Comparison of ENCODE assay signal across 1 cellular context in the genomic region with DNA sequence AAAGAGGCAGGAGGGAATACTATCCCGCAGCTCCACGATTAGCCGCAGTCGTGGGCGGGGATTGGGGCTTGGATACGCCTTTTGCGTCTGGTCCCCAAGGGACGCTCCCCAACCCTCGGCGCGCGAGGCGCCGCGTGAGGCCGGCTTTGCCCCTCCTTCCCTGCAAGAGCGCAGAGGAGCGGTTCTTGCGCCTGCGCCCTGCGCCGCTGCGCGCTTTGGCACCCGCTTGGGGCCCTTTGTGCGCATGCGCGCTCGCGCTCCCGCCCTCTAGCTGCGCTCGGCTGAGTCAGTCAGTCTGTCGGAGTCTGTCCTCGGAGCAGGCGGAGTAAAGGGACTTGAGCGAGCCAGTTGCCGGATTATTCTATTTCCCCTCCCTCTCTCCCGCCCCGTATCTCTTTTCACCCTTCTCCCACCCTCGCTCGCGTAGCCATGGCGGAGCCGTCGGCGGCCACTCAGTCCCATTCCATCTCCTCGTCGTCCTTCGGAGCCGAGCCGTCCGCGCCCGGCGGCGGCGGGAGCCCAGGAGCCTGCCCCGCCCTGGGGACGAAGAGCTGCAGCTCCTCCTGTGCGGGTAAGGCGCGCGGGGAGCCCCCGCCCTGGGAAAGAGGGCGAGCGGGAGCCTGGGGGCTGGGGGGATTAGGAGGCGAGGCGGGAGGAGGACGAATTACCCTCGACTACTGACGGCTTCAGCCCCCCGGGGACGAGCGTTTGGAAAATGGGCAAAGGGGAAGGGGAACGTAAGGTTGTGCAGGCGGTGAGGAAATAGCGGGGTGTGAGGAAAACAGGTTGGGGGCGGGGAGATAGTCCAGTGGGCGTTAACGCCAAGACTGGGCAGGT.
TF ChIP-seq lines count a peak whose summit lies in the region.

Gene RTN3, plus strand, starts transcription at position 293 of the 837 bp plus-strand sequence. Its CDS starts 137 bp downstream, at position 430.

TF ChIP-seq in HepG2, 621 proteins besides CTCF, POLR2A, EP300 and RAD21 (continued from another document and continues in another):
- TF ChIP-seq ZGPAT (CRISPR knock-in tag; IDR thresholded peaks at IDR 0.05) (peak; percentile 55), ZSCAN31 (CRISPR knock-in tag; IDR thresholded peaks at IDR 0.05; ENCODE audit: low read depth) (peak; percentile 52; the same call in 1 of the 2 replicates), HOXA5 (CRISPR knock-in tag; IDR thresholded peaks at IDR 0.05) (peak; percentile 40; the same call in 1 of the 2 replicates), ZMAT3 (CRISPR knock-in tag; conservative IDR thresholded peaks at IDR 0.05) (peak; percentile 79), SMARCC2 (IDR thresholded peaks at IDR 0.05) (no peak), AKAP8 (CRISPR knock-in tag; IDR thresholded peaks at IDR 0.05) (no peak), NONO (IDR thresholded peaks at IDR 0.05) (no peak), NONO (CRISPR knock-in tag; conservative IDR thresholded peaks at IDR 0.05) (0 out of 2 replicates have a peak, but pooled peaks have one; percentile 44), ZNF567 (CRISPR knock-in tag; IDR thresholded peaks at IDR 0.05; ENCODE audit: borderline replicate concordance) (no peak), ZNF704 (CRISPR knock-in tag; IDR thresholded peaks at IDR 0.05; ENCODE audit: borderline replicate concordance) (no peak; the same call in 1 of the 2 replicates), RARA (CRISPR knock-in tag; IDR thresholded peaks at IDR 0.05) (peak; percentile 20), ASH2L (IDR thresholded peaks at IDR 0.05; ENCODE audit: insufficient read length, low read depth, low read length) (peak; percentile 90), FLYWCH1 (CRISPR knock-in tag; IDR thresholded peaks at IDR 0.05) (no peak), GMEB1 (CRISPR knock-in tag; IDR thresholded peaks at IDR 0.05; ENCODE audit: borderline replicate concordance) (peak; percentile 67), FOXK1 (CRISPR knock-in tag; IDR thresholded peaks at IDR 0.05; ENCODE audit: borderline replicate concordance, low read depth) (peak; percentile 25; the same call in 1 of the 2 replicates), NFYB (CRISPR knock-in tag; IDR thresholded peaks at IDR 0.05) (peak; percentile 29; the same call in 1 of the 2 replicates), GATAD2A (CRISPR knock-in tag; IDR thresholded peaks at IDR 0.05) (no peak), ZSCAN9 (CRISPR knock-in tag; IDR thresholded peaks at IDR 0.05; ENCODE audit: borderline replicate concordance) (0 out of 2 replicates have a peak, but pooled peaks have one; percentile 32), NPAS2 (CRISPR knock-in tag; IDR thresholded peaks at IDR 0.05; ENCODE audit: borderline replicate concordance) (no peak), SIN3A (IDR thresholded peaks at IDR 0.05; ENCODE audit: borderline replicate concordance, low read depth, low read length) (peak; percentile 44; the same call in 1 of the 2 replicates), ETV6 (CRISPR knock-in tag; conservative IDR thresholded peaks at IDR 0.05) (peak; percentile 38; the same call in 1 of the 2 replicates), GATA4 (IDR thresholded peaks at IDR 0.05; ENCODE audit: borderline replicate concordance, low read depth) (peak; percentile 65; the same call in 1 of the 2 replicates), ZBTB34 (CRISPR knock-in tag; IDR thresholded peaks at IDR 0.05) (no peak), CC2D1A (CRISPR knock-in tag; IDR thresholded peaks at IDR 0.05) (0 out of 2 replicates have a peak, but pooled peaks have one; percentile 56), NFAT5 (CRISPR knock-in tag; IDR thresholded peaks at IDR 0.05) (peak; percentile 42; the same call in 1 of the 2 replicates), SSRP1 (CRISPR knock-in tag; IDR thresholded peaks at IDR 0.05) (no peak), ZFP37 (CRISPR knock-in tag; IDR thresholded peaks at IDR 0.05; ENCODE audit: borderline replicate concordance) (peak; percentile 31; the same call in 1 of the 2 replicates), DR1 (CRISPR knock-in tag; IDR thresholded peaks at IDR 0.05) (0 out of 2 replicates have a peak, but pooled peaks have one; percentile 29), YEATS4 (CRISPR knock-in tag; IDR thresholded peaks at IDR 0.05; ENCODE audit: borderline replicate concordance) (no peak)
- TF ChIP-seq, protein P1, sequence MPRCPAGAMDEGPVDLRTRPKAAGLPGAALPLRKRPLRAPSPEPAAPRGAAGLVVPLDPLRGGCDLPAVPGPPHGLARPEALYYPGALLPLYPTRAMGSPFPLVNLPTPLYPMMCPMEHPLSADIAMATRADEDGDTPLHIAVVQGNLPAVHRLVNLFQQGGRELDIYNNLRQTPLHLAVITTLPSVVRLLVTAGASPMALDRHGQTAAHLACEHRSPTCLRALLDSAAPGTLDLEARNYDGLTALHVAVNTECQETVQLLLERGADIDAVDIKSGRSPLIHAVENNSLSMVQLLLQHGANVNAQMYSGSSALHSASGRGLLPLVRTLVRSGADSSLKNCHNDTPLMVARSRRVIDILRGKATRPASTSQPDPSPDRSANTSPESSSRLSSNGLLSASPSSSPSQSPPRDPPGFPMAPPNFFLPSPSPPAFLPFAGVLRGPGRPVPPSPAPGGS (CRISPR knock-in tag; IDR thresholded peaks at IDR 0.05) = no peak
- TF ChIP-seq, protein P2, sequence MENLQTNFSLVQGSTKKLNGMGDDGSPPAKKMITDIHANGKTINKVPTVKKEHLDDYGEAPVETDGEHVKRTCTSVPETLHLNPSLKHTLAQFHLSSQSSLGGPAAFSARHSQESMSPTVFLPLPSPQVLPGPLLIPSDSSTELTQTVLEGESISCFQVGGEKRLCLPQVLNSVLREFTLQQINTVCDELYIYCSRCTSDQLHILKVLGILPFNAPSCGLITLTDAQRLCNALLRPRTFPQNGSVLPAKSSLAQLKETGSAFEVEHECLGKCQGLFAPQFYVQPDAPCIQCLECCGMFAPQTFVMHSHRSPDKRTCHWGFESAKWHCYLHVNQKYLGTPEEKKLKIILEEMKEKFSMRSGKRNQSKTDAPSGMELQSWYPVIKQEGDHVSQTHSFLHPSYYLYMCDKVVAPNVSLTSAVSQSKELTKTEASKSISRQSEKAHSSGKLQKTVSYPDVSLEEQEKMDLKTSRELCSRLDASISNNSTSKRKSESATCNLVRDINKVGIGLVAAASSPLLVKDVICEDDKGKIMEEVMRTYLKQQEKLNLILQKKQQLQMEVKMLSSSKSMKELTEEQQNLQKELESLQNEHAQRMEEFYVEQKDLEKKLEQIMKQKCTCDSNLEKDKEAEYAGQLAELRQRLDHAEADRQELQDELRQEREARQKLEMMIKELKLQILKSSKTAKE (CRISPR knock-in tag; IDR thresholded peaks at IDR 0.05; ENCODE audit: borderline replicate concordance) = no peak
- TF ChIP-seq, protein P3, sequence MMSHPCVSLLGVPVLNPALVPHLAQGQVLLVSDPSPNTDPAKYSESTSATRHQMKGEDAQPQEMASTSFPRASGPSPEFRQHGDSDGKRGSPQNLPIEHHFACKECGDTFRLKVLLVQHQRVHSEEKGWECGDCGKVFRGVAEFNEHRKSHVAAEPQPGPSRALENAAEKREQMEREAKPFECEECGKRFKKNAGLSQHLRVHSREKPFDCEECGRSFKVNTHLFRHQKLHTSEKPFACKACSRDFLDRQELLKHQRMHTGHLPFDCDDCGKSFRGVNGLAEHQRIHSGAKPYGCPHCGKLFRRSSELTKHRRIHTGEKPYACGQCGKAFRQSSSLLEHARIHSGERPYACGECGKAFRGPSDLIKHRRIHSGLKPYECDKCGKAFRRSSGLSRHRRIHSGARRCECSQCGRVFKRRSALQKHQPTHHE (CRISPR knock-in tag; IDR thresholded peaks at IDR 0.05; ENCODE audit: borderline replicate concordance) = peak; percentile 26; the same call in 1 of the 2 replicates
- TF ChIP-seq, protein P4, sequence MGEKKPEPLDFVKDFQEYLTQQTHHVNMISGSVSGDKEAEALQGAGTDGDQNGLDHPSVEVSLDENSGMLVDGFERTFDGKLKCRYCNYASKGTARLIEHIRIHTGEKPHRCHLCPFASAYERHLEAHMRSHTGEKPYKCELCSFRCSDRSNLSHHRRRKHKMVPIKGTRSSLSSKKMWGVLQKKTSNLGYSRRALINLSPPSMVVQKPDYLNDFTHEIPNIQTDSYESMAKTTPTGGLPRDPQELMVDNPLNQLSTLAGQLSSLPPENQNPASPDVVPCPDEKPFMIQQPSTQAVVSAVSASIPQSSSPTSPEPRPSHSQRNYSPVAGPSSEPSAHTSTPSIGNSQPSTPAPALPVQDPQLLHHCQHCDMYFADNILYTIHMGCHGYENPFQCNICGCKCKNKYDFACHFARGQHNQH (CRISPR knock-in tag; IDR thresholded peaks at IDR 0.05) = peak; percentile 78
- TF ChIP-seq, protein P5, sequence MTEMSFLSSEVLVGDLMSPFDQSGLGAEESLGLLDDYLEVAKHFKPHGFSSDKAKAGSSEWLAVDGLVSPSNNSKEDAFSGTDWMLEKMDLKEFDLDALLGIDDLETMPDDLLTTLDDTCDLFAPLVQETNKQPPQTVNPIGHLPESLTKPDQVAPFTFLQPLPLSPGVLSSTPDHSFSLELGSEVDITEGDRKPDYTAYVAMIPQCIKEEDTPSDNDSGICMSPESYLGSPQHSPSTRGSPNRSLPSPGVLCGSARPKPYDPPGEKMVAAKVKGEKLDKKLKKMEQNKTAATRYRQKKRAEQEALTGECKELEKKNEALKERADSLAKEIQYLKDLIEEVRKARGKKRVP (CRISPR knock-in tag; IDR thresholded peaks at IDR 0.05) = peak in 1 of 2 experiments; percentile 16; a peak in 1 of 4 replicates
